Comparison of ENCODE assay signal across 33 cellular contexts in the genomic region with DNA sequence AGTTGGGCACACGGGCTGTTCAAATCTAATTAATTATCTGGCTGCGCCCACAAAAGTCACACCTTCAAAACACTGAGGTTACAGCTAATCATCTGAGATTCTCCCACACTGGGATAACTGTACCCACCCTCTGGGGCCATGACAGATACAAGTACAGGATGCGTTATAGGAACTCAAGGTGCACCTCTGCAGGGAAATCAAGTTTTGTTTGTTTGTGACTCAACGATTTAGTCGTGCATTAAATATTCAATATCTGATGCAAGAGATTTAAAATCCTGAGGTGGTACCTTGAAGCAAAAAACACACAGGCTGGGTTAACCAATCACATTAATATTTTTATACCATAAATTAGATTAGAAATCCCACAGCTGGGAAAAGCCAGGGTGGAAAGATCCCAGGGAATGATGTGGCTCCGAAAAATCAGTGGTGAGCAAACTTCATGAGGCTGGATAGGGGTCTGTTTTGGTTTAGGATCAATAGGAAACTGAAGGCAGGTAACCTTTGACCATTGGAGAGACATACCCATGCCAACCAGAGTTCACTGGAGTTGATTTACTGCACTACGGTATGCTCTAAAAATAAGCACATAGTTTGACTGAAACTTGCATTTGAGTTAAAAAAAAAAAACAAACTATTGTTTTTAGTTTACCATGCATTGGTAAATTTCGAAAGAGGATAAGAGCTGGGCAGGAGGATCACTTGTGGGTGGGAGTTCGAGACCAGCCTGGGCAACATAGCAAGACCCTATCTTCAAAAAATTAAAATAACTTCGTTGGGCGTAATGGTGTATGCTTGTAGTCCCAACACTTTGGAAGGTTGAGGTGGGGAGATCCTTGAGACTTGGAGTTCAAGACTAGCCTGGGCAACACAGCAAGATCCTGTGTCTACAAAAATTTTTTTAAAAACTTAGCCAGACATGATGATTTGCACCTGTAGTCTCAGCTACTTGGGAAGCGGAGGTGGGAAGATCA.
"Had no signal": no experiment of that assay in that cellular context is flagged by ENCODE, and none has a peak within 500 bp of the region (broad histone marks: within the 10 kb centered on the region; RNA-seq: fewer than 3 reads in every experiment).

No MANE protein-coding gene starts in this region.

- H3K4me3 ChIP-seq: heart right ventricle, pancreas, prostate gland, sigmoid colon, thyroid gland, upper lobe of left lung, vagina had no signal

- ATAC-seq: activated T-helper 17 cell treated with anti-CD3 and anti-CD28 coated beads, Interleukin-2, amount 50 U/mL, for 72 hours; left ventricle myocardium superior; naive thymus-derived CD4-positive, alpha-beta T cell; stimulated activated effector memory CD8-positive, alpha-beta T cell treated with anti-CD3 and anti-CD28 coated beads, Interleukin-12 subunit alpha, Interleukin-12 subunit beta, amount 100 ng/mL, for 72 hours; stimulated activated naive CD8-positive, alpha-beta T cell treated with anti-CD3 and anti-CD28 coated beads, Interleukin-15, amount 100 ng/mL, for 72 hours had no signal

- H3K27ac Mint-ChIP-seq: activated CD4-positive, alpha-beta memory T cell treated with anti-CD3 and anti-CD28 coated beads, Interleukin-2, amount 10 ng/mL, durations not matched to agents 7 days and 5 days; activated CD4-positive, alpha-beta T cell treated with anti-CD3 and anti-CD28 coated beads, Interleukin-2, amount 10 ng/mL, durations not matched to agents 7 days and 5 days; activated T-cell treated with anti-CD3 and anti-CD28 coated beads, Interleukin-2, amount 50 U/mL, for 24 hours; activated T-helper 17 cell treated with anti-CD3 and anti-CD28 coated beads, Interleukin-2, amount 50 U/mL, for 72 hours; dendritic cell treated with granulocyte-macrophage colony-stimulating factor and Interleukin-4, amounts not matched to agents 40 ng/mL and 50 ng/mL, for 4 days; naive thymus-derived CD4-positive, alpha-beta T cell; stimulated activated effector memory CD8-positive, alpha-beta T cell treated with anti-CD3 and anti-CD28 coated beads, Interleukin-12 subunit alpha, Interleukin-12 subunit beta, amount 100 ng/mL, for 72 hours; T-helper 1 cell treated with Interleukin-12 subunit alpha and Interleukin-12 subunit beta and Interleukin-4 antibody, amounts not matched to agents 30 μg/mL and 1 μg/mL, for 36 hours had no signal

- H3K4me3 Mint-ChIP-seq: activated CD4-positive, alpha-beta memory T cell treated with anti-CD3 and anti-CD28 coated beads, Interleukin-2, amount 10 ng/mL, durations not matched to agents 7 days and 5 days; activated CD4-positive, alpha-beta T cell treated with anti-CD3 and anti-CD28 coated beads, Interleukin-2, amount 10 ng/mL, durations not matched to agents 7 days and 5 days; activated T-cell treated with anti-CD3 and anti-CD28 coated beads, Interleukin-2, amount 50 U/mL, for 24 hours; activated T-helper 17 cell treated with anti-CD3 and anti-CD28 coated beads, Interleukin-2, amount 50 U/mL, for 72 hours; dendritic cell treated with granulocyte-macrophage colony-stimulating factor and Interleukin-4, amounts not matched to agents 40 ng/mL and 50 ng/mL, for 4 days; naive thymus-derived CD4-positive, alpha-beta T cell; stimulated activated effector memory CD8-positive, alpha-beta T cell treated with anti-CD3 and anti-CD28 coated beads, Interleukin-12 subunit alpha, Interleukin-12 subunit beta, amount 100 ng/mL, for 72 hours; stimulated activated naive CD8-positive, alpha-beta T cell treated with anti-CD3 and anti-CD28 coated beads, Interleukin-15, amount 100 ng/mL, for 72 hours; T-helper 1 cell treated with Interleukin-12 subunit alpha and Interleukin-12 subunit beta and Interleukin-4 antibody, amounts not matched to agents 30 μg/mL and 1 μg/mL, for 36 hours had no signal

- H3K36me3 ChIP-seq: brain microvascular endothelial cell, heart right ventricle, pancreas, prostate gland, sigmoid colon, thyroid gland, upper lobe of left lung, vagina, WERI-Rb-1 had no signal

- H3K4me1 Mint-ChIP-seq: activated CD4-positive, alpha-beta memory T cell treated with anti-CD3 and anti-CD28 coated beads, Interleukin-2, amount 10 ng/mL, durations not matched to agents 7 days and 5 days; activated CD4-positive, alpha-beta T cell treated with anti-CD3 and anti-CD28 coated beads, Interleukin-2, amount 10 ng/mL, durations not matched to agents 7 days and 5 days; activated T-helper 17 cell treated with anti-CD3 and anti-CD28 coated beads, Interleukin-2, amount 50 U/mL, for 72 hours; naive thymus-derived CD4-positive, alpha-beta T cell; stimulated activated effector memory CD8-positive, alpha-beta T cell treated with anti-CD3 and anti-CD28 coated beads, Interleukin-12 subunit alpha, Interleukin-12 subunit beta, amount 100 ng/mL, for 72 hours; stimulated activated naive CD8-positive, alpha-beta T cell treated with anti-CD3 and anti-CD28 coated beads, Interleukin-15, amount 100 ng/mL, for 72 hours had no signal

- H3K27ac ChIP-seq: brain microvascular endothelial cell, heart right ventricle, pancreas, prostate gland, sigmoid colon, thyroid gland, upper lobe of left lung, vagina, WERI-Rb-1 had no signal

- H3K9me3 ChIP-seq: heart right ventricle, pancreas, prostate gland, sigmoid colon, thyroid gland, upper lobe of left lung, vagina had no signal

- H3K9me3 Mint-ChIP-seq: activated CD4-positive, alpha-beta memory T cell treated with anti-CD3 and anti-CD28 coated beads, Interleukin-2, amount 10 ng/mL, durations not matched to agents 7 days and 5 days; activated CD4-positive, alpha-beta T cell treated with anti-CD3 and anti-CD28 coated beads, Interleukin-2, amount 10 ng/mL, durations not matched to agents 7 days and 5 days; activated T-cell treated with anti-CD3 and anti-CD28 coated beads, Interleukin-2, amount 50 U/mL, for 24 hours; activated T-helper 17 cell treated with anti-CD3 and anti-CD28 coated beads, Interleukin-2, amount 50 U/mL, for 72 hours; dendritic cell treated with granulocyte-macrophage colony-stimulating factor and Interleukin-4, amounts not matched to agents 40 ng/mL and 50 ng/mL, for 4 days; stimulated activated effector memory CD8-positive, alpha-beta T cell treated with anti-CD3 and anti-CD28 coated beads, Interleukin-12 subunit alpha, Interleukin-12 subunit beta, amount 100 ng/mL, for 72 hours; stimulated activated naive CD8-positive, alpha-beta T cell treated with anti-CD3 and anti-CD28 coated beads, Interleukin-15, amount 100 ng/mL, for 72 hours; T-helper 1 cell treated with Interleukin-12 subunit alpha and Interleukin-12 subunit beta and Interleukin-4 antibody, amounts not matched to agents 30 μg/mL and 1 μg/mL, for 36 hours had no signal

- H3K36me3 Mint-ChIP-seq: naive thymus-derived CD4-positive, alpha-beta T cell; stimulated activated effector memory CD8-positive, alpha-beta T cell treated with anti-CD3 and anti-CD28 coated beads, Interleukin-12 subunit alpha, Interleukin-12 subunit beta, amount 100 ng/mL, for 72 hours had no signal

- DNase-seq: activated CD4-positive, alpha-beta memory T cell treated with anti-CD3 and anti-CD28 coated beads, Interleukin-2, amount 10 ng/mL, durations not matched to agents 7 days and 5 days; activated CD4-positive, alpha-beta T cell treated with anti-CD3 and anti-CD28 coated beads, Interleukin-2, amount 10 ng/mL, durations not matched to agents 7 days and 5 days; activated CD4-positive, CD25-positive, alpha-beta regulatory T cell treated with anti-CD3 and anti-CD28 coated beads, Interleukin-2, amount 50 U/mL, for 72 hours; activated CD8-positive, alpha-beta memory T cell treated with anti-CD3 and anti-CD28 coated beads, Interleukin-2, amount 50 U/mL, for 48 hours; activated gamma-delta T cell treated with Interleukin-2 at 50 U/mL for 16 hours; activated naive CD4-positive, alpha-beta T cell treated with anti-CD3 and anti-CD28 coated beads, Interleukin-2, amount 50 U/mL, for 16 hours; activated T-cell treated with anti-CD3 and anti-CD28 coated beads, Interleukin-2, amount 50 U/mL, for 24 hours; amniotic stem cell; central memory CD4-positive, alpha-beta T cell; erythroblast; foreskin melanocyte; heart right ventricle; left ventricle myocardium superior; midbrain; naive thymus-derived CD4-positive, alpha-beta T cell; pancreas; small intestine; stimulated activated CD4-positive, alpha-beta T cell treated with anti-CD3 and anti-CD28 coated beads, Interleukin-4, amount 100 ng/mL, for 24 hours; stimulated activated naive CD8-positive, alpha-beta T cell treated with anti-CD3 and anti-CD28 coated beads, Interleukin-15, amount 100 ng/mL, for 72 hours; substantia nigra; SW 1271; T-helper 9 cell; upper lobe of left lung; WERI-Rb-1 had no signal

- H3K27me3 ChIP-seq: pancreas, thyroid gland, upper lobe of left lung, vagina had no signal

- H3K4me1 ChIP-seq: pancreas, prostate gland, sigmoid colon, upper lobe of left lung, vagina had no signal
